In genomic region chr12:12367096-12367998, GRCh38 we compare ENCODE assay signal across 23 cellular contexts. TPM values are rescaled to one million over a fixed set of nuclear protein-coding genes. Genes with fewer than 3 reads are reported as not detected.
DNase-seq lines count a peak whose midpoint lies in the region; ATAC-seq and TF ChIP-seq lines count a peak whose summit lies in the region.
"Had no signal": no experiment of that assay in that cellular context is flagged by ENCODE, and none has a peak within 500 bp of the region (broad histone marks: within the 10 kb centered on the region; RNA-seq: fewer than 3 reads in every experiment).

No MANE protein-coding gene starts in this region.

- peaks cover 42% of the 10 kb centered on the region for H3K4me1 Mint-ChIP-seq in activated T-cell treated with anti-CD3 and anti-CD28 coated beads, Interleukin-2, amount 50 U/mL, for 24 hours (ENCODE audit: low read depth)
- H3K4me1 Mint-ChIP-seq in activated T-cell treated with anti-CD3 and anti-CD28 coated beads, Interleukin-2, amount 50 U/mL, for 4 hours (ENCODE audit: low read depth) = peaks cover 39% of the 10 kb centered on the region
- H3K4me1 Mint-ChIP-seq in T-cell (peaks cover 44 to 51% (median 51%) of the 10 kb centered on the region in 3 donors), endodermal cell (no peaks in the 10 kb centered on the region)

- no peak overlapping the region for H3K4ac ChIP-seq in mesenchymal stem cell (ENCODE audit: low read depth in 1 of 2, low read length in 2 of 2)

- H3K9ac ChIP-seq in endodermal cell (ENCODE audit: extremely low read depth, low read length, poor library complexity, severe bottlenecking) (no peak overlapping the region), mesenchymal stem cell (ENCODE audit: low read length) (no peak overlapping the region)
- H3K9ac ChIP-seq: BLaER1 treated with 17β-estradiol and CSF1 and Interleukin-3, amounts not matched to agents 10 nM and 100 nM; SK-N-SH had no signal

- no peak overlapping the region for H2AFZ ChIP-seq in mesenchymal stem cell (ENCODE audit: low read depth, low read length)

- no peaks in the 10 kb centered on the region for H3K27me3 ChIP-seq in endodermal cell (ENCODE audit: control insufficient read depth, insufficient read depth, low read length, poor library complexity, severe bottlenecking)
- H3K27me3 ChIP-seq in mesenchymal stem cell (ENCODE audit: control insufficient read depth in 1 of 2, insufficient read depth in 1 of 2, low read length in 2 of 2) = no peaks in the 10 kb centered on the region
- H3K27me3 ChIP-seq: BLaER1 treated with 17β-estradiol and CSF1 and Interleukin-3, amounts not matched to agents 10 nM and 100 nM; brain microvascular endothelial cell; MG63 had no signal

- no peaks in the 10 kb centered on the region for H3K36me3 ChIP-seq in endodermal cell (ENCODE audit: control insufficient read depth, insufficient read depth, low read length)
- peaks cover 7 to 25% of the 10 kb centered on the region in 2 experiments for H3K36me3 ChIP-seq in mesenchymal stem cell (ENCODE audit: control insufficient read depth in 1 of 2, insufficient read depth in 2 of 2, low read depth in 1 of 2, low read length in 2 of 2)
- H3K36me3 ChIP-seq: brain microvascular endothelial cell, HAP-1, prostate gland had no signal

- no peak for TF ChIP-seq CTCF in endodermal cell (conservative IDR thresholded peaks at IDR 0.05)

- H2BK15ac ChIP-seq in mesenchymal stem cell (ENCODE audit: low read depth, poor library complexity, severe bottlenecking) = no peak overlapping the region

- no peaks in the 10 kb centered on the region for H3K27me3 Mint-ChIP-seq in activated T-cell treated with anti-CD3 and anti-CD28 coated beads, Interleukin-2, amount 50 U/mL, for 24 hours
- no peaks in the 10 kb centered on the region for H3K27me3 Mint-ChIP-seq in activated T-cell treated with anti-CD3 and anti-CD28 coated beads, Interleukin-2, amount 50 U/mL, for 4 hours (ENCODE audit: low read depth)
- H3K27me3 Mint-ChIP-seq in T-cell (no peaks in the 10 kb centered on the region), endodermal cell (ENCODE audit: insufficient read depth) (no peaks in the 10 kb centered on the region)
- H3K27me3 Mint-ChIP-seq: dendritic cell treated with granulocyte-macrophage colony-stimulating factor and Interleukin-4, amounts not matched to agents 40 ng/mL and 50 ng/mL, for 4 days had no signal

- H4K8ac ChIP-seq in mesenchymal stem cell (ENCODE audit: low read length) = no peak overlapping the region

- no peak overlapping the region for H2AK5ac ChIP-seq in mesenchymal stem cell (ENCODE audit: low read length, severe bottlenecking)

- H3K36me3 Mint-ChIP-seq in activated T-cell treated with anti-CD3 and anti-CD28 coated beads, Interleukin-2, amount 50 U/mL, for 24 hours (ENCODE audit: low read depth) = peaks cover 74% of the 10 kb centered on the region
- H3K36me3 Mint-ChIP-seq in activated T-cell treated with anti-CD3 and anti-CD28 coated beads, Interleukin-2, amount 50 U/mL, for 4 hours (ENCODE audit: insufficient read depth) = peaks cover 38% of the 10 kb centered on the region
- peaks cover 25% of the 10 kb centered on the region for H3K36me3 Mint-ChIP-seq in T-cell
- H3K36me3 Mint-ChIP-seq in endodermal cell (ENCODE audit: low read depth) = peaks cover 2% of the 10 kb centered on the region

- H3K4me3 Mint-ChIP-seq in activated T-cell treated with anti-CD3 and anti-CD28 coated beads, Interleukin-2, amount 50 U/mL, for 24 hours = no peak overlapping the region
- no peak overlapping the region for H3K4me3 Mint-ChIP-seq in activated T-cell treated with anti-CD3 and anti-CD28 coated beads, Interleukin-2, amount 50 U/mL, for 4 hours
- H3K4me3 Mint-ChIP-seq in T-cell (no peak overlapping the region), endodermal cell (no peak overlapping the region)
- H3K4me3 Mint-ChIP-seq: dendritic cell treated with granulocyte-macrophage colony-stimulating factor and Interleukin-4, amounts not matched to agents 40 ng/mL and 50 ng/mL, for 4 days had no signal

- no peak overlapping the region for H2BK120ac ChIP-seq in mesenchymal stem cell (ENCODE audit: low read depth, low read length)

- no peak for DNase-seq in activated T-cell treated with anti-CD3 and anti-CD28 coated beads, Interleukin-2, amount 50 U/mL, for 24 hours
- DNase-seq in activated T-cell treated with anti-CD3 and anti-CD28 coated beads, Interleukin-2, amount 50 U/mL, for 4 hours = no peak
- no peak for DNase-seq in T-cell
- peak; percentile 15 for DNase-seq in endodermal cell
- DNase-seq in substantia nigra (lab: John Stamatoyannopoulos, UW) = no peak
- DNase-seq in mesenchymal stem cell = no peak
- no peak for DNase-seq in cerebellar cortex (ENCODE audit: low spot score)
- DNase-seq in NCI-H446 (lab: John Stamatoyannopoulos, UW) = no peak
- DNase-seq: activated CD4-positive, alpha-beta T cell treated with anti-CD3 and anti-CD28 coated beads for 1 hour; brain microvascular endothelial cell; foreskin fibroblast; GDM1; hippocampal formation; mesendoderm; MG63; SK-N-SH had no signal

- no peak overlapping the region for H2BK5ac ChIP-seq in mesenchymal stem cell (ENCODE audit: low read depth, low read length, poor library complexity, severe bottlenecking)

- POLR2A ChIA-PET in T-cell (lab: Charles Lee) = interaction anchor here (0.5 to 1.9 kb wide), 2 partner anchors 9 to 71 kb away, joined by 6 to 17 read pairs; partner anchors contain the start of gene BORCS5 (in 1 of the 2)

- ATAC-seq in activated T-cell treated with anti-CD3 and anti-CD28 coated beads, Interleukin-2, amount 50 U/mL, for 4 hours = no peak
- no peak for ATAC-seq in T-cell (replicated peaks in 1 of 4)

- CTCF ChIA-PET in T-cell (lab: Charles Lee) = interaction anchor here (0.6 to 1.9 kb wide), 5 partner anchors 9 to 416 kb away, joined by 3 to 5 read pairs (median 4); no protein-coding TSS in a partner anchor

- H3K4me2 ChIP-seq in mesenchymal stem cell (ENCODE audit: low read length, poor library complexity, severe bottlenecking) = no peak overlapping the region
- H3K4me2 ChIP-seq: BLaER1 treated with 17β-estradiol and CSF1 and Interleukin-3, amounts not matched to agents 10 nM and 100 nM; SK-N-SH had no signal

- no peaks in the 10 kb centered on the region for H3K9me3 ChIP-seq in endodermal cell (ENCODE audit: control insufficient read depth, low read length)
- no peaks in the 10 kb centered on the region for H3K9me3 ChIP-seq in mesenchymal stem cell (ENCODE audit: control insufficient read depth, low read length)
- H3K9me3 ChIP-seq: BLaER1 treated with 17β-estradiol and CSF1 and Interleukin-3, amounts not matched to agents 10 nM and 100 nM; HAP-1; prostate gland; SK-N-SH had no signal

- H2BK12ac ChIP-seq in mesenchymal stem cell (ENCODE audit: low read length in 2 of 2) = no peak overlapping the region

- no peak overlapping the region for H3K18ac ChIP-seq in mesenchymal stem cell (ENCODE audit: low read depth in 1 of 2, low read length in 2 of 2)

- H3K4me1 ChIP-seq in endodermal cell (ENCODE audit: control insufficient read depth, insufficient read depth, low read length) (no peaks in the 10 kb centered on the region), mesenchymal stem cell (ENCODE audit: control insufficient read depth, insufficient read depth, low read depth, low read length) (no peaks in the 10 kb centered on the region)
- H3K4me1 ChIP-seq: BLaER1 treated with 17β-estradiol and CSF1 and Interleukin-3, amounts not matched to agents 10 nM and 100 nM; prostate gland had no signal

- peaks cover 2% of the 10 kb centered on the region for H3K79me1 ChIP-seq in mesenchymal stem cell (replicated peaks; ENCODE audit: low read length, poor library complexity, severe bottlenecking)

- WGBS in endodermal cell (ENCODE audit: insufficient coverage in 1 of 2, insufficient read length in 1 of 2), 2 experiments = 92 to 93% methylated on average over 6 of the region's 6 CpGs
- 95% methylated on average over 5 of the region's 6 CpGs for WGBS in mesenchymal stem cell

- peak overlapping the region; percentile 50 for H3K27ac Mint-ChIP-seq in activated T-cell treated with anti-CD3 and anti-CD28 coated beads, Interleukin-2, amount 50 U/mL, for 24 hours
- H3K27ac Mint-ChIP-seq in T-cell (peak overlapping the region; percentile 25 to 36), endodermal cell (no peak overlapping the region)
- H3K27ac Mint-ChIP-seq: dendritic cell treated with granulocyte-macrophage colony-stimulating factor and Interleukin-4, amounts not matched to agents 40 ng/mL and 50 ng/mL, for 4 days had no signal

- no peak overlapping the region for H3K14ac ChIP-seq in mesenchymal stem cell (ENCODE audit: low read length in 2 of 2)

- H3K4me3 ChIP-seq in endodermal cell (ENCODE audit: low read length) (no peak overlapping the region), mesenchymal stem cell (ENCODE audit: insufficient read depth in 1 of 2, low read depth in 1 of 2, low read length in 2 of 2) (no peak overlapping the region)
- H3K4me3 ChIP-seq: BLaER1 treated with 17β-estradiol and CSF1 and Interleukin-3, amounts not matched to agents 10 nM and 100 nM; HAP-1; MG63; prostate gland; skin epidermis had no signal

- H3K23ac ChIP-seq in mesenchymal stem cell (ENCODE audit: low read length in 2 of 2) = no peak overlapping the region

- no peak overlapping the region for H4K91ac ChIP-seq in mesenchymal stem cell (ENCODE audit: low read length)

- H3K9me3 Mint-ChIP-seq in activated T-cell treated with anti-CD3 and anti-CD28 coated beads, Interleukin-2, amount 50 U/mL, for 24 hours = no peaks in the 10 kb centered on the region
- no peaks in the 10 kb centered on the region for H3K9me3 Mint-ChIP-seq in activated T-cell treated with anti-CD3 and anti-CD28 coated beads, Interleukin-2, amount 50 U/mL, for 4 hours
- H3K9me3 Mint-ChIP-seq in T-cell (no peaks in the 10 kb centered on the region), endodermal cell (no peaks in the 10 kb centered on the region)
- H3K9me3 Mint-ChIP-seq: activated naive CD4-positive, alpha-beta T cell treated with anti-CD3 and anti-CD28 coated beads, Interleukin-2, amount 50 U/mL, for 72 hours; dendritic cell treated with granulocyte-macrophage colony-stimulating factor and Interleukin-4, amounts not matched to agents 40 ng/mL and 50 ng/mL, for 4 days had no signal

- H3K27ac ChIP-seq in endodermal cell (ENCODE audit: low read depth, low read length) (no peak overlapping the region), substantia nigra (ENCODE audit: low read depth, low read length, poor library complexity, severe bottlenecking) (peak overlapping the region; percentile 91), mesenchymal stem cell (ENCODE audit: low read length, poor library complexity, severe bottlenecking) (no peak overlapping the region)
- H3K27ac ChIP-seq: BLaER1 treated with 17β-estradiol and CSF1 and Interleukin-3, amounts not matched to agents 10 nM and 100 nM; brain microvascular endothelial cell; epithelial cell of prostate; prostate gland had no signal

RNA-seq across cellular contexts. Expression of gene BORCS5, which starts 10.5 kb away (rescaled TPM):
- total RNA-seq in activated T-cell treated with anti-CD3 and anti-CD28 coated beads, Interleukin-2, amount 50 U/mL, for 4 hours = 10 to 100 TPM; 22.2 to 26.7 (median 23.6) TPM
- total RNA-seq in T-cell (10 to 100 TPM; 18.0 to 34.0 (median 25.5) TPM), endodermal cell (10 to 100 TPM; 15.2 to 26.1 TPM)
- 14.4 TPM for polyA plus RNA-seq in endodermal cell (2013, experiment 1 of 2)
- 14.7 TPM for polyA plus RNA-seq in endodermal cell (2013, experiment 2 of 2)
- polyA plus RNA-seq in mesenchymal stem cell (2013, experiment 1 of 2) = 8.5 TPM
- polyA plus RNA-seq in mesenchymal stem cell (2013, experiment 2 of 2) = 7.8 TPM

RNA-seq across cellular contexts. Expression of gene MANSC1, which starts 17.3 kb away (rescaled TPM):
- 1 to 10 TPM in 2 of 3 donors, under 1 TPM in 1; 0.79 to 2.5 (median 1.7) TPM for total RNA-seq in activated T-cell treated with anti-CD3 and anti-CD28 coated beads, Interleukin-2, amount 50 U/mL, for 4 hours
- total RNA-seq in T-cell (1 to 10 TPM in 2 of 5 donors, under 1 TPM in 3; 0.16 to 1.6 (median 0.96) TPM), endodermal cell (10 to 100 TPM in 1 of 2 donors, 1 to 10 TPM in 1; 6.6 to 12.1 TPM)
- polyA plus RNA-seq in endodermal cell (2013, experiment 1 of 2) = 6.7 TPM
- polyA plus RNA-seq in endodermal cell (2013, experiment 2 of 2) = 4.9 TPM
- 6.2 TPM for polyA plus RNA-seq in mesenchymal stem cell (2013, experiment 1 of 2)
- polyA plus RNA-seq in mesenchymal stem cell (2013, experiment 2 of 2) = 6.5 TPM
